In genomic region chr4:5852806-5853205, GRCh38 we compare ENCODE assay signal across 19 cellular contexts.
"Had no signal": no experiment of that assay in that cellular context is flagged by ENCODE, and none has a peak within 500 bp of the region (broad histone marks: within the 10 kb centered on the region; RNA-seq: fewer than 3 reads in every experiment).

No MANE protein-coding gene starts in this region.

- H3K27ac Mint-ChIP-seq: activated CD4-positive, alpha-beta memory T cell treated with anti-CD3 and anti-CD28 coated beads for 36 hours; activated CD4-positive, alpha-beta T cell treated with anti-CD3 and anti-CD28 coated beads, Interleukin-2, amount 10 ng/mL, durations not matched to agents 7 days and 5 days; activated naive CD4-positive, alpha-beta T cell treated with anti-CD3 and anti-CD28 coated beads, Interleukin-2, amount 10 ng/mL, durations not matched to agents 7 days and 5 days; activated naive CD8-positive, alpha-beta T cell treated with anti-CD3 and anti-CD28 coated beads for 36 hours; activated T-helper 17 cell treated with anti-CD3 and anti-CD28 coated beads, Interleukin-2, amount 50 U/mL, for 72 hours; T-helper 17 cell had no signal

- H3K4me1 Mint-ChIP-seq: activated CD4-positive, alpha-beta T cell treated with anti-CD3 and anti-CD28 coated beads, Interleukin-2, amount 10 ng/mL, durations not matched to agents 7 days and 5 days; activated naive CD4-positive, alpha-beta T cell treated with anti-CD3 and anti-CD28 coated beads, Interleukin-2, amount 10 ng/mL, durations not matched to agents 7 days and 5 days; activated naive CD8-positive, alpha-beta T cell treated with anti-CD3 and anti-CD28 coated beads for 36 hours; activated T-helper 17 cell treated with anti-CD3 and anti-CD28 coated beads, Interleukin-2, amount 50 U/mL, for 72 hours; T-helper 17 cell had no signal

- H3K9me3 Mint-ChIP-seq: activated CD4-positive, alpha-beta memory T cell treated with anti-CD3 and anti-CD28 coated beads for 36 hours; activated CD4-positive, alpha-beta T cell treated with anti-CD3 and anti-CD28 coated beads, Interleukin-2, amount 10 ng/mL, durations not matched to agents 7 days and 5 days; activated naive CD4-positive, alpha-beta T cell treated with anti-CD3 and anti-CD28 coated beads, Interleukin-2, amount 10 ng/mL, durations not matched to agents 7 days and 5 days; activated naive CD8-positive, alpha-beta T cell treated with anti-CD3 and anti-CD28 coated beads for 36 hours; activated T-cell treated with anti-CD3 and anti-CD28 coated beads, Interleukin-2, amount 50 U/mL, for 4 hours; activated T-helper 17 cell treated with anti-CD3 and anti-CD28 coated beads, Interleukin-2, amount 50 U/mL, for 72 hours had no signal

- DNase-seq: activated CD4-positive, alpha-beta memory T cell treated with anti-CD3 and anti-CD28 coated beads for 36 hours; activated CD4-positive, alpha-beta T cell treated with anti-CD3 and anti-CD28 coated beads, Interleukin-2, amount 10 ng/mL, durations not matched to agents 7 days and 5 days; activated CD4-positive, CD25-positive, alpha-beta regulatory T cell; activated CD8-positive, alpha-beta memory T cell treated with anti-CD3 and anti-CD28 coated beads for 24 hours; activated gamma-delta T cell; activated naive CD4-positive, alpha-beta T cell treated with anti-CD3 and anti-CD28 coated beads, Interleukin-2, amount 10 ng/mL, durations not matched to agents 7 days and 5 days; activated naive CD8-positive, alpha-beta T cell treated with anti-CD3 and anti-CD28 coated beads for 36 hours; activated T-cell treated with anti-CD3 and anti-CD28 coated beads, Interleukin-2, amount 50 U/mL, for 4 hours; cerebellar nuclear complex; NCI-H1092; NCI-H1417; NCI-H1930; NCI-H510A treated with DMSO at 0.1 percent for 48 hours; NCI-H748 treated with DMSO at 0.1 percent for 48 hours; SIG-M5; T-helper 17 cell; T-helper 9 cell had no signal

- ATAC-seq: activated T-cell treated with anti-CD3 and anti-CD28 coated beads, Interleukin-2, amount 50 U/mL, for 4 hours; activated T-helper 17 cell treated with anti-CD3 and anti-CD28 coated beads, Interleukin-2, amount 50 U/mL, for 72 hours; T-helper 17 cell had no signal

- H3K4me3 Mint-ChIP-seq: activated CD4-positive, alpha-beta memory T cell treated with anti-CD3 and anti-CD28 coated beads for 36 hours; activated CD4-positive, alpha-beta T cell treated with anti-CD3 and anti-CD28 coated beads, Interleukin-2, amount 10 ng/mL, durations not matched to agents 7 days and 5 days; activated naive CD4-positive, alpha-beta T cell treated with anti-CD3 and anti-CD28 coated beads, Interleukin-2, amount 10 ng/mL, durations not matched to agents 7 days and 5 days; activated naive CD8-positive, alpha-beta T cell treated with anti-CD3 and anti-CD28 coated beads for 36 hours; activated T-cell treated with anti-CD3 and anti-CD28 coated beads, Interleukin-2, amount 50 U/mL, for 4 hours; activated T-helper 17 cell treated with anti-CD3 and anti-CD28 coated beads, Interleukin-2, amount 50 U/mL, for 72 hours; T-helper 17 cell had no signal

- H3K36me3 Mint-ChIP-seq: activated CD4-positive, alpha-beta memory T cell treated with anti-CD3 and anti-CD28 coated beads for 36 hours; activated naive CD4-positive, alpha-beta T cell treated with anti-CD3 and anti-CD28 coated beads, Interleukin-2, amount 10 ng/mL, durations not matched to agents 7 days and 5 days; activated naive CD8-positive, alpha-beta T cell treated with anti-CD3 and anti-CD28 coated beads for 36 hours had no signal

- FAIRE-seq: colon had no signal
